In the genomic region with DNA sequence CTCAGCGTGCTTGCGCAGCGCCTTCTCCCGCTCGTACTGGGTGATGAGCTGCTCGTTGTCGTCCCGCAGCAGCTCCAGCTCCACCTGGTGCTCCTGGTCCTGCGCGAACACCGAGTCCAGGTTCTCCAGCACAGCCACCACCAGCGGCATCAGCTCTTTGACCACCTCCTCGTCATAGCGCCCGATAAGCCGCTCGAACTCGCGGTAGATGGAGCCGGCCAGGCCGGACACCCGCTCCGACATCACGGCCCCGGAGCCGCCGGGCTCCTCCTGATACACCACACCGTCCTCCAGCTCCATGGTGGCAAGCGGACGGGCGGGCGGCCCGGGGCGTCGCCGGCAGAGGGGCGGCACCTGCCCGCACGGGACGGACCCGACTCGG, we compare ENCODE assay signal across 1 cellular context.
TF ChIP-seq lines count a peak whose summit lies in the region.

No MANE protein-coding gene starts in this region.

TF ChIP-seq in HepG2, 621 proteins besides CTCF, POLR2A, EP300 and RAD21 (continued from another document and continues in another):
- TF ChIP-seq, protein P1, sequence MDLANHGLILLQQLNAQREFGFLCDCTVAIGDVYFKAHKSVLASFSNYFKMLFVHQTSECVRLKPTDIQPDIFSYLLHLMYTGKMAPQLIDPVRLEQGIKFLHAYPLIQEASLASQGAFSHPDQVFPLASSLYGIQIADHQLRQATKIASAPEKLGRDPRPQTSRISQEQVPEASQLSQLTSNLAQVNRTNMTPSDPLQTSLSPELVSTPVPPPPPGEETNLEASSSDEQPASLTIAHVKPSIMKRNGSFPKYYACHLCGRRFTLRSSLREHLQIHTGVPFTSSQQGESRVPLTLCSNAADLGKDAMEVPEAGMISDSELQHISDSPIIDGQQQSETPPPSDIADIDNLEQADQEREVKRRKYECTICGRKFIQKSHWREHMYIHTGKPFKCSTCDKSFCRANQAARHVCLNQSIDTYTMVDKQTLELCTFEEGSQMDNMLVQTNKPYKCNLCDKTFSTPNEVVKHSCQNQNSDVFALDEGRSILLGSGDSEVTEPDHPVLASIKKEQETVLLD (CRISPR knock-in tag; IDR thresholded peaks at IDR 0.05; ENCODE audit: low read depth) = peak; percentile 18; the same call in 1 of the 2 replicates
- TF ChIP-seq NR3C1 (CRISPR knock-in tag; IDR thresholded peaks at IDR 0.05) = no peak
- TF ChIP-seq SALL2 (CRISPR knock-in tag; IDR thresholded peaks at IDR 0.05) = no peak
- TF ChIP-seq, protein P2, sequence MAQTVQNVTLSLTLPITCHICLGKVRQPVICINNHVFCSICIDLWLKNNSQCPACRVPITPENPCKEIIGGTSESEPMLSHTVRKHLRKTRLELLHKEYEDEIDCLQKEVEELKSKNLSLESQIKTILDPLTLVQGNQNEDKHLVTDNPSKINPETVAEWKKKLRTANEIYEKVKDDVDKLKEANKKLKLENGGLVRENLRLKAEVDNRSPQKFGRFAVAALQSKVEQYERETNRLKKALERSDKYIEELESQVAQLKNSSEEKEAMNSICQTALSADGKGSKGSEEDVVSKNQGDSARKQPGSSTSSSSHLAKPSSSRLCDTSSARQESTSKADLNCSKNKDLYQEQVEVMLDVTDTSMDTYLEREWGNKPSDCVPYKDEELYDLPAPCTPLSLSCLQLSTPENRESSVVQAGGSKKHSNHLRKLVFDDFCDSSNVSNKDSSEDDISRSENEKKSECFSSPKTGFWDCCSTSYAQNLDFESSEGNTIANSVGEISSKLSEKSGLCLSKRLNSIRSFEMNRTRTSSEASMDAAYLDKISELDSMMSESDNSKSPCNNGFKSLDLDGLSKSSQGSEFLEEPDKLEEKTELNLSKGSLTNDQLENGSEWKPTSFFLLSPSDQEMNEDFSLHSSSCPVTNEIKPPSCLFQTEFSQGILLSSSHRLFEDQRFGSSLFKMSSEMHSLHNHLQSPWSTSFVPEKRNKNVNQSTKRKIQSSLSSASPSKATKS (CRISPR knock-in tag; IDR thresholded peaks at IDR 0.05) = no peak
- TF ChIP-seq, protein P3, sequence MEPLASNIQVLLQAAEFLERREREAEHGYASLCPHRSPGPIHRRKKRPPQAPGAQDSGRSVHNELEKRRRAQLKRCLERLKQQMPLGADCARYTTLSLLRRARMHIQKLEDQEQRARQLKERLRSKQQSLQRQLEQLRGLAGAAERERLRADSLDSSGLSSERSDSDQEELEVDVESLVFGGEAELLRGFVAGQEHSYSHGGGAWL (CRISPR knock-in tag; IDR thresholded peaks at IDR 0.05) = 0 out of 2 replicates have a peak, but pooled peaks have one; percentile 29
- no peak for TF ChIP-seq ZNF761 (CRISPR knock-in tag; conservative IDR thresholded peaks at IDR 0.05)
- 0 out of 2 replicates have a peak, but pooled peaks have one; percentile 71 for TF ChIP-seq ZNF235 (CRISPR knock-in tag; IDR thresholded peaks at IDR 0.05; ENCODE audit: borderline replicate concordance)
- TF ChIP-seq TRIM24 (CRISPR knock-in tag; IDR thresholded peaks at IDR 0.05) = no peak
- TF ChIP-seq, protein P4, sequence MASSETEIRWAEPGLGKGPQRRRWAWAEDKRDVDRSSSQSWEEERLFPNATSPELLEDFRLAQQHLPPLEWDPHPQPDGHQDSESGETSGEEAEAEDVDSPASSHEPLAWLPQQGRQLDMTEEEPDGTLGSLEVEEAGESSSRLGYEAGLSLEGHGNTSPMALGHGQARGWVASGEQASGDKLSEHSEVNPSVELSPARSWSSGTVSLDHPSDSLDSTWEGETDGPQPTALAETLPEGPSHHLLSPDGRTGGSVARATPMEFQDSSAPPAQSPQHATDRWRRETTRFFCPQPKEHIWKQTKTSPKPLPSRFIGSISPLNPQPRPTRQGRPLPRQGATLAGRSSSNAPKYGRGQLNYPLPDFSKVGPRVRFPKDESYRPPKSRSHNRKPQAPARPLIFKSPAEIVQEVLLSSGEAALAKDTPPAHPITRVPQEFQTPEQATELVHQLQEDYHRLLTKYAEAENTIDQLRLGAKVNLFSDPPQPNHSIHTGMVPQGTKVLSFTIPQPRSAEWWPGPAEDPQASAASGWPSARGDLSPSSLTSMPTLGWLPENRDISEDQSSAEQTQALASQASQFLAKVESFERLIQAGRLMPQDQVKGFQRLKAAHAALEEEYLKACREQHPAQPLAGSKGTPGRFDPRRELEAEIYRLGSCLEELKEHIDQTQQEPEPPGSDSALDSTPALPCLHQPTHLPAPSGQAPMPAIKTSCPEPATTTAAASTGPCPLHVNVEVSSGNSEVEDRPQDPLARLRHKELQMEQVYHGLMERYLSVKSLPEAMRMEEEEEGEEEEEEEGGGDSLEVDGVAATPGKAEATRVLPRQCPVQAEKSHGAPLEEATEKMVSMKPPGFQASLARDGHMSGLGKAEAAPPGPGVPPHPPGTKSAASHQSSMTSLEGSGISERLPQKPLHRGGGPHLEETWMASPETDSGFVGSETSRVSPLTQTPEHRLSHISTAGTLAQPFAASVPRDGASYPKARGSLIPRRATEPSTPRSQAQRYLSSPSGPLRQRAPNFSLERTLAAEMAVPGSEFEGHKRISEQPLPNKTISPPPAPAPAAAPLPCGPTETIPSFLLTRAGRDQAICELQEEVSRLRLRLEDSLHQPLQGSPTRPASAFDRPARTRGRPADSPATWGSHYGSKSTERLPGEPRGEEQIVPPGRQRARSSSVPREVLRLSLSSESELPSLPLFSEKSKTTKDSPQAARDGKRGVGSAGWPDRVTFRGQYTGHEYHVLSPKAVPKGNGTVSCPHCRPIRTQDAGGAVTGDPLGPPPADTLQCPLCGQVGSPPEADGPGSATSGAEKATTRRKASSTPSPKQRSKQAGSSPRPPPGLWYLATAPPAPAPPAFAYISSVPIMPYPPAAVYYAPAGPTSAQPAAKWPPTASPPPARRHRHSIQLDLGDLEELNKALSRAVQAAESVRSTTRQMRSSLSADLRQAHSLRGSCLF (CRISPR knock-in tag; IDR thresholded peaks at IDR 0.05; ENCODE audit: borderline replicate concordance) = no peak
- TF ChIP-seq, protein P5, sequence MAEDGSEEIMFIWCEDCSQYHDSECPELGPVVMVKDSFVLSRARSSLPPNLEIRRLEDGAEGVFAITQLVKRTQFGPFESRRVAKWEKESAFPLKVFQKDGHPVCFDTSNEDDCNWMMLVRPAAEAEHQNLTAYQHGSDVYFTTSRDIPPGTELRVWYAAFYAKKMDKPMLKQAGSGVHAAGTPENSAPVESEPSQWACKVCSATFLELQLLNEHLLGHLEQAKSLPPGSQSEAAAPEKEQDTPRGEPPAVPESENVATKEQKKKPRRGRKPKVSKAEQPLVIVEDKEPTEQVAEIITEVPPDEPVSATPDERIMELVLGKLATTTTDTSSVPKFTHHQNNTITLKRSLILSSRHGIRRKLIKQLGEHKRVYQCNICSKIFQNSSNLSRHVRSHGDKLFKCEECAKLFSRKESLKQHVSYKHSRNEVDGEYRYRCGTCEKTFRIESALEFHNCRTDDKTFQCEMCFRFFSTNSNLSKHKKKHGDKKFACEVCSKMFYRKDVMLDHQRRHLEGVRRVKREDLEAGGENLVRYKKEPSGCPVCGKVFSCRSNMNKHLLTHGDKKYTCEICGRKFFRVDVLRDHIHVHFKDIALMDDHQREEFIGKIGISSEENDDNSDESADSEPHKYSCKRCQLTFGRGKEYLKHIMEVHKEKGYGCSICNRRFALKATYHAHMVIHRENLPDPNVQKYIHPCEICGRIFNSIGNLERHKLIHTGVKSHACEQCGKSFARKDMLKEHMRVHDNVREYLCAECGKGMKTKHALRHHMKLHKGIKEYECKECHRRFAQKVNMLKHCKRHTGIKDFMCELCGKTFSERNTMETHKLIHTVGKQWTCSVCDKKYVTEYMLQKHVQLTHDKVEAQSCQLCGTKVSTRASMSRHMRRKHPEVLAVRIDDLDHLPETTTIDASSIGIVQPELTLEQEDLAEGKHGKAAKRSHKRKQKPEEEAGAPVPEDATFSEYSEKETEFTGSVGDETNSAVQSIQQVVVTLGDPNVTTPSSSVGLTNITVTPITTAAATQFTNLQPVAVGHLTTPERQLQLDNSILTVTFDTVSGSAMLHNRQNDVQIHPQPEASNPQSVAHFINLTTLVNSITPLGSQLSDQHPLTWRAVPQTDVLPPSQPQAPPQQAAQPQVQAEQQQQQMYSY (CRISPR knock-in tag; IDR thresholded peaks at IDR 0.05) = no peak
- no peak for TF ChIP-seq MTA3 (CRISPR knock-in tag; IDR thresholded peaks at IDR 0.05)
- no peak for TF ChIP-seq LCORL (IDR thresholded peaks at IDR 0.05)
- no peak for TF ChIP-seq LCORL (CRISPR knock-in tag; IDR thresholded peaks at IDR 0.05)
- TF ChIP-seq, protein P6, sequence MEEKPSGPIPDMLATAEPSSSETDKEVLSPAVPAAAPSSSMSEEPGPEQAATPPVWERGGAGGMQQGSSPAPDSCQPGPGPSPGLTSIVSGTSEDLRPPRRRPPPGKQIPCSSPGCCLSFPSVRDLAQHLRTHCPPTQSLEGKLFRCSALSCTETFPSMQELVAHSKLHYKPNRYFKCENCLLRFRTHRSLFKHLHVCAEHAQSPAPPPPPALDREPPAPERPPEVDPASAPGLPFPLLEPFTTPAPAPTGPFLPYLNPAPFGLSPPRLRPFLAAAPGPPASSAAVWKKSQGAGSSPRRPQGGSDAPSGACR (CRISPR knock-in tag; IDR thresholded peaks at IDR 0.05) = peak; percentile 2; the same call in 1 of the 2 replicates
- TF ChIP-seq ZNF564 (CRISPR knock-in tag; IDR thresholded peaks at IDR 0.05) = peak; percentile 26; the same call in 1 of the 2 replicates
- no peak for TF ChIP-seq JDP2 (CRISPR knock-in tag; IDR thresholded peaks at IDR 0.05; ENCODE audit: borderline replicate concordance)
- TF ChIP-seq, protein P7, sequence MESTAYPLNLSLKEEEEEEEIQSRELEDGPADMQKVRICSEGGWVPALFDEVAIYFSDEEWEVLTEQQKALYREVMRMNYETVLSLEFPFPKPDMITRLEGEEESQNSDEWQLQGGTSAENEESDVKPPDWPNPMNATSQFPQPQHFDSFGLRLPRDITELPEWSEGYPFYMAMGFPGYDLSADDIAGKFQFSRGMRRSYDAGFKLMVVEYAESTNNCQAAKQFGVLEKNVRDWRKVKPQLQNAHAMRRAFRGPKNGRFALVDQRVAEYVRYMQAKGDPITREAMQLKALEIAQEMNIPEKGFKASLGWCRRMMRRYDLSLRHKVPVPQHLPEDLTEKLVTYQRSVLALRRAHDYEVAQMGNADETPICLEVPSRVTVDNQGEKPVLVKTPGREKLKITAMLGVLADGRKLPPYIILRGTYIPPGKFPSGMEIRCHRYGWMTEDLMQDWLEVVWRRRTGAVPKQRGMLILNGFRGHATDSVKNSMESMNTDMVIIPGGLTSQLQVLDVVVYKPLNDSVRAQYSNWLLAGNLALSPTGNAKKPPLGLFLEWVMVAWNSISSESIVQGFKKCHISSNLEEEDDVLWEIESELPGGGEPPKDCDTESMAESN (CRISPR knock-in tag; conservative IDR thresholded peaks at IDR 0.05) = peak; percentile 55; the same call in 1 of the 2 replicates
- peak; percentile 39; the same call in 1 of the 2 replicates for TF ChIP-seq KDM5B (CRISPR knock-in tag; IDR thresholded peaks at IDR 0.05; ENCODE audit: borderline replicate concordance)
- no peak; the same call in 1 of the 2 replicates for TF ChIP-seq ZNF776 (CRISPR knock-in tag; IDR thresholded peaks at IDR 0.05)
- peak; percentile 38; the same call in 1 of the 2 replicates for TF ChIP-seq ZNF598 (CRISPR knock-in tag; IDR thresholded peaks at IDR 0.05; ENCODE audit: borderline replicate concordance)
- 0 out of 2 replicates have a peak, but pooled peaks have one; percentile 50 for TF ChIP-seq ZNF234 (CRISPR knock-in tag; conservative IDR thresholded peaks at IDR 0.05)
- TF ChIP-seq, protein P8, sequence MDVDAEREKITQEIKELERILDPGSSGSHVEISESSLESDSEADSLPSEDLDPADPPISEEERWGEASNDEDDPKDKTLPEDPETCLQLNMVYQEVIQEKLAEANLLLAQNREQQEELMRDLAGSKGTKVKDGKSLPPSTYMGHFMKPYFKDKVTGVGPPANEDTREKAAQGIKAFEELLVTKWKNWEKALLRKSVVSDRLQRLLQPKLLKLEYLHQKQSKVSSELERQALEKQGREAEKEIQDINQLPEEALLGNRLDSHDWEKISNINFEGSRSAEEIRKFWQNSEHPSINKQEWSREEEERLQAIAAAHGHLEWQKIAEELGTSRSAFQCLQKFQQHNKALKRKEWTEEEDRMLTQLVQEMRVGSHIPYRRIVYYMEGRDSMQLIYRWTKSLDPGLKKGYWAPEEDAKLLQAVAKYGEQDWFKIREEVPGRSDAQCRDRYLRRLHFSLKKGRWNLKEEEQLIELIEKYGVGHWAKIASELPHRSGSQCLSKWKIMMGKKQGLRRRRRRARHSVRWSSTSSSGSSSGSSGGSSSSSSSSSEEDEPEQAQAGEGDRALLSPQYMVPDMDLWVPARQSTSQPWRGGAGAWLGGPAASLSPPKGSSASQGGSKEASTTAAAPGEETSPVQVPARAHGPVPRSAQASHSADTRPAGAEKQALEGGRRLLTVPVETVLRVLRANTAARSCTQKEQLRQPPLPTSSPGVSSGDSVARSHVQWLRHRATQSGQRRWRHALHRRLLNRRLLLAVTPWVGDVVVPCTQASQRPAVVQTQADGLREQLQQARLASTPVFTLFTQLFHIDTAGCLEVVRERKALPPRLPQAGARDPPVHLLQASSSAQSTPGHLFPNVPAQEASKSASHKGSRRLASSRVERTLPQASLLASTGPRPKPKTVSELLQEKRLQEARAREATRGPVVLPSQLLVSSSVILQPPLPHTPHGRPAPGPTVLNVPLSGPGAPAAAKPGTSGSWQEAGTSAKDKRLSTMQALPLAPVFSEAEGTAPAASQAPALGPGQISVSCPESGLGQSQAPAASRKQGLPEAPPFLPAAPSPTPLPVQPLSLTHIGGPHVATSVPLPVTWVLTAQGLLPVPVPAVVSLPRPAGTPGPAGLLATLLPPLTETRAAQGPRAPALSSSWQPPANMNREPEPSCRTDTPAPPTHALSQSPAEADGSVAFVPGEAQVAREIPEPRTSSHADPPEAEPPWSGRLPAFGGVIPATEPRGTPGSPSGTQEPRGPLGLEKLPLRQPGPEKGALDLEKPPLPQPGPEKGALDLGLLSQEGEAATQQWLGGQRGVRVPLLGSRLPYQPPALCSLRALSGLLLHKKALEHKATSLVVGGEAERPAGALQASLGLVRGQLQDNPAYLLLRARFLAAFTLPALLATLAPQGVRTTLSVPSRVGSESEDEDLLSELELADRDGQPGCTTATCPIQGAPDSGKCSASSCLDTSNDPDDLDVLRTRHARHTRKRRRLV (CRISPR knock-in tag; IDR thresholded peaks at IDR 0.05) = no peak
- TF ChIP-seq, protein P9, sequence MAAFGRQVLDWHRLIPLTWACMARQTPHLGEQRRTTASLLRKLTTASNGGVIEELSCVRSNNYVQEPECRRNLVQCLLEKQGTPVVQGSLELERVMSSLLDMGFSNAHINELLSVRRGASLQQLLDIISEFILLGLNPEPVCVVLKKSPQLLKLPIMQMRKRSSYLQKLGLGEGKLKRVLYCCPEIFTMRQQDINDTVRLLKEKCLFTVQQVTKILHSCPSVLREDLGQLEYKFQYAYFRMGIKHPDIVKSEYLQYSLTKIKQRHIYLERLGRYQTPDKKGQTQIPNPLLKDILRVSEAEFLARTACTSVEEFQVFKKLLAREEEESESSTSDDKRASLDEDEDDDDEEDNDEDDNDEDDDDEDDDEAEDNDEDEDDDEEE (CRISPR knock-in tag; IDR thresholded peaks at IDR 0.05) = no peak
- TF ChIP-seq GPN1 (CRISPR knock-in tag; IDR thresholded peaks at IDR 0.05; ENCODE audit: borderline replicate concordance) = peak; percentile 88
- TF ChIP-seq ATF7 (IDR thresholded peaks at IDR 0.05) = no peak
- no peak for TF ChIP-seq ATF7 (CRISPR knock-in tag; IDR thresholded peaks at IDR 0.05)
- TF ChIP-seq MTF1 (CRISPR knock-in tag; IDR thresholded peaks at IDR 0.05) = no peak
- no peak for TF ChIP-seq MLLT10 (CRISPR knock-in tag; IDR thresholded peaks at IDR 0.05)
- TF ChIP-seq RFXAP (CRISPR knock-in tag; IDR thresholded peaks at IDR 0.05; ENCODE audit: borderline replicate concordance) = no peak
- TF ChIP-seq ZNF329 (CRISPR knock-in tag; IDR thresholded peaks at IDR 0.05; ENCODE audit: low read depth) = no peak
